ENCODE assay signal across 1 cellular context in the genomic region with DNA sequence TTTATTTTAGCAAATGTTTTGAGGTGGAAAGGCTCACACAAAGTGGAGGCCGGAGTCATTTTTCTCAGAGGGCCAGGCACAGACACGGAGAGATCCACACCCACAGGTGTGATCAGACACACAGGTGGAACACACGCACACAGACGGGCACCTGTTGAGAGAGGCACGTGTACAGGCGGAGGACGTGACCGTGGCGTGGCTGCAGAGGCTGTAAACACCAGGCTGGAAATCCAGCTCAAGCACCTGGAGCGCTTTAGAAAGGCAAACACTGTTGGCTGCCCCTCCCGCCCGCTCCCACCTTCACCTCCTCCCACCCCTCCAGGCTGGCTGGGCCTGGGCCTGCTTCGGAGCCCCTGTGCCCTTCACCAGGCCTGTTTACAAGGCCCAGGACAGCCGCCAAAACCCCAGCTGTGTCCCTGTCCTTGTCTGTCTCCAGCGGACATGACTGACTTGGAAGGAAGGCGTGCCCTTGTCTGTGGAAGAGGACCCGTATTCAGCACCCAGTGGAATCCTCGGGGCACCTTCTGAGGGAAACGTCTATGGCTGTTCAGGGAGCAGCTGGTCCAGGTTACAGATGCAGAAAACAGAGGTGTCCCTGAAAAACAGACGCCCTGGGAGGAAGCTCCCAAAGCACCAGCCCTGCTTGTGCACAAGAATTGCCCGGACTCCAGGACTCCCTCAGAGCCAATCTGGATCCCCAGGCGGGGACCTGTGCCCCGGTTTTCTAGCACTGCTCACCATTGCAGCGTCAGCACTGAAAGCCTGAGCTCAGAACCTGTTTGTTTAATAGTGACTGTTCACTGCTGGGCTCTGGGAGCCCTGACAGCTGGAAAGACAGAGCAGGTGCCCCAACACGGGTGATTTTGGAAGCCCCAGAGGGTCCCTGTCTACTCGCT.
TF ChIP-seq lines count a peak whose summit lies in the region.

No MANE protein-coding gene starts in this region.

TF ChIP-seq in HepG2, 621 proteins besides CTCF, POLR2A, EP300 and RAD21 (continued from another document and continues in another):
- TF ChIP-seq, protein P1, sequence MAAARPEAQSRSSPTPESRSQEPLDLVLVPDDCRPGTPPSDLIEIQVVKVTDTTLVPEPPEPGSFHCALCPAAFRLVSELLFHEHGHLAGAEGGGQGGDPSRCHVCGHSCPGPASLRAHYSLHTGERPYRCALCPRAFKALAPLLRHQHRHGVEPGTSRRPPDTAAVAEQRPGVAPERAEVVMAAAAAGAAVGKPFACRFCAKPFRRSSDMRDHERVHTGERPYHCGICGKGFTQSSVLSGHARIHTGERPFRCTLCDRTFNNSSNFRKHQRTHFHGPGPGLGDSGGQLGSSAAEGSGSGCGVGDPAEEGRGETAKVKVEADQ (CRISPR knock-in tag; IDR thresholded peaks at IDR 0.05; ENCODE audit: borderline replicate concordance) = no peak
- no peak for TF ChIP-seq NFYC (CRISPR knock-in tag; IDR thresholded peaks at IDR 0.05)
- TF ChIP-seq POLR2G (IDR thresholded peaks at IDR 0.05; ENCODE audit: low read depth, low read length) = 0 out of 2 replicates have a peak, but pooled peaks have one; percentile 58
- no peak for TF ChIP-seq MYNN (CRISPR knock-in tag; IDR thresholded peaks at IDR 0.05; ENCODE audit: low read depth)
- no peak for TF ChIP-seq CHD4 (IDR thresholded peaks at IDR 0.05; ENCODE audit: borderline replicate concordance, low read length)
- no peak for TF ChIP-seq PLRG1 (conservative IDR thresholded peaks at IDR 0.05)
- TF ChIP-seq JUNB (CRISPR knock-in tag; IDR thresholded peaks at IDR 0.05; ENCODE audit: borderline replicate concordance) = no peak
- TF ChIP-seq JARID2 (CRISPR knock-in tag; IDR thresholded peaks at IDR 0.05; ENCODE audit: insufficient replicate concordance) = no peak
- peak; percentile 67; the same call in 1 of the 2 replicates for TF ChIP-seq PHF8 (CRISPR knock-in tag; IDR thresholded peaks at IDR 0.05)
- TF ChIP-seq, protein P2, sequence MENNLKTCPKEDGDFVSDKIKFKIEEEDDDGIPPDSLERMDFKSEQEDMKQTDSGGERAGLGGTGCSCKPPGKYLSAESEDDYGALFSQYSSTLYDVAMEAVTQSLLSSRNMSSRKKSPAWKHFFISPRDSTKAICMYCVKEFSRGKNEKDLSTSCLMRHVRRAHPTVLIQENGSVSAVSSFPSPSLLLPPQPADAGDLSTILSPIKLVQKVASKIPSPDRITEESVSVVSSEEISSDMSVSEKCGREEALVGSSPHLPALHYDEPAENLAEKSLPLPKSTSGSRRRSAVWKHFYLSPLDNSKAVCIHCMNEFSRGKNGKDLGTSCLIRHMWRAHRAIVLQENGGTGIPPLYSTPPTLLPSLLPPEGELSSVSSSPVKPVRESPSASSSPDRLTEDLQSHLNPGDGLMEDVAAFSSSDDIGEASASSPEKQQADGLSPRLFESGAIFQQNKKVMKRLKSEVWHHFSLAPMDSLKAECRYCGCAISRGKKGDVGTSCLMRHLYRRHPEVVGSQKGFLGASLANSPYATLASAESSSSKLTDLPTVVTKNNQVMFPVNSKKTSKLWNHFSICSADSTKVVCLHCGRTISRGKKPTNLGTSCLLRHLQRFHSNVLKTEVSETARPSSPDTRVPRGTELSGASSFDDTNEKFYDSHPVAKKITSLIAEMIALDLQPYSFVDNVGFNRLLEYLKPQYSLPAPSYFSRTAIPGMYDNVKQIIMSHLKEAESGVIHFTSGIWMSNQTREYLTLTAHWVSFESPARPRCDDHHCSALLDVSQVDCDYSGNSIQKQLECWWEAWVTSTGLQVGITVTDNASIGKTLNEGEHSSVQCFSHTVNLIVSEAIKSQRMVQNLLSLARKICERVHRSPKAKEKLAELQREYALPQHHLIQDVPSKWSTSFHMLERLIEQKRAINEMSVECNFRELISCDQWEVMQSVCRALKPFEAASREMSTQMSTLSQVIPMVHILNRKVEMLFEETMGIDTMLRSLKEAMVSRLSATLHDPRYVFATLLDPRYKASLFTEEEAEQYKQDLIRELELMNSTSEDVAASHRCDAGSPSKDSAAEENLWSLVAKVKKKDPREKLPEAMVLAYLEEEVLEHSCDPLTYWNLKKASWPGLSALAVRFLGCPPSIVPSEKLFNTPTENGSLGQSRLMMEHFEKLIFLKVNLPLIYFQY (CRISPR knock-in tag; IDR thresholded peaks at IDR 0.05; ENCODE audit: borderline replicate concordance) = no peak
- no peak for TF ChIP-seq ZNF790 (CRISPR knock-in tag; IDR thresholded peaks at IDR 0.05; ENCODE audit: borderline replicate concordance)
- no peak for TF ChIP-seq ZEB1 (IDR thresholded peaks at IDR 0.05; ENCODE audit: insufficient replicate concordance, low read depth)
- no peak for TF ChIP-seq HMGA1 (CRISPR knock-in tag; conservative IDR thresholded peaks at IDR 0.05)
- TF ChIP-seq, protein P3, sequence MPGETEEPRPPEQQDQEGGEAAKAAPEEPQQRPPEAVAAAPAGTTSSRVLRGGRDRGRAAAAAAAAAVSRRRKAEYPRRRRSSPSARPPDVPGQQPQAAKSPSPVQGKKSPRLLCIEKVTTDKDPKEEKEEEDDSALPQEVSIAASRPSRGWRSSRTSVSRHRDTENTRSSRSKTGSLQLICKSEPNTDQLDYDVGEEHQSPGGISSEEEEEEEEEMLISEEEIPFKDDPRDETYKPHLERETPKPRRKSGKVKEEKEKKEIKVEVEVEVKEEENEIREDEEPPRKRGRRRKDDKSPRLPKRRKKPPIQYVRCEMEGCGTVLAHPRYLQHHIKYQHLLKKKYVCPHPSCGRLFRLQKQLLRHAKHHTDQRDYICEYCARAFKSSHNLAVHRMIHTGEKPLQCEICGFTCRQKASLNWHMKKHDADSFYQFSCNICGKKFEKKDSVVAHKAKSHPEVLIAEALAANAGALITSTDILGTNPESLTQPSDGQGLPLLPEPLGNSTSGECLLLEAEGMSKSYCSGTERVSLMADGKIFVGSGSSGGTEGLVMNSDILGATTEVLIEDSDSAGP (CRISPR knock-in tag; IDR thresholded peaks at IDR 0.05; ENCODE audit: borderline replicate concordance) = no peak
- TF ChIP-seq, protein P4, sequence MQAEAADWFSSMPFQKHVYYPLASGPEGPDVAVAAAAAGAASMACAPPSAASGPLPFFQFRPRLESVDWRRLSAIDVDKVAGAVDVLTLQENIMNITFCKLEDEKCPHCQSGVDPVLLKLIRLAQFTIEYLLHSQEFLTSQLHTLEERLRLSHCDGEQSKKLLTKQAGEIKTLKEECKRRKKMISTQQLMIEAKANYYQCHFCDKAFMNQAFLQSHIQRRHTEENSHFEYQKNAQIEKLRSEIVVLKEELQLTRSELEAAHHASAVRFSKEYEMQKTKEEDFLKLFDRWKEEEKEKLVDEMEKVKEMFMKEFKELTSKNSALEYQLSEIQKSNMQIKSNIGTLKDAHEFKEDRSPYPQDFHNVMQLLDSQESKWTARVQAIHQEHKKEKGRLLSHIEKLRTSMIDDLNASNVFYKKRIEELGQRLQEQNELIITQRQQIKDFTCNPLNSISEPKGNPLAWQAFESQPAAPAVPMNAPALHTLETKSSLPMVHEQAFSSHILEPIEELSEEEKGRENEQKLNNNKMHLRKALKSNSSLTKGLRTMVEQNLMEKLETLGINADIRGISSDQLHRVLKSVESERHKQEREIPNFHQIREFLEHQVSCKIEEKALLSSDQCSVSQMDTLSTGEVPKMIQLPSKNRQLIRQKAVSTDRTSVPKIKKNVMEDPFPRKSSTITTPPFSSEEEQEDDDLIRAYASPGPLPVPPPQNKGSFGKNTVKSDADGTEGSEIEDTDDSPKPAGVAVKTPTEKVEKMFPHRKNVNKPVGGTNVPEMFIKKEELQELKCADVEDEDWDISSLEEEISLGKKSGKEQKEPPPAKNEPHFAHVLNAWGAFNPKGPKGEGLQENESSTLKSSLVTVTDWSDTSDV (CRISPR knock-in tag; IDR thresholded peaks at IDR 0.05) = 0 out of 2 replicates have a peak, but pooled peaks have one; percentile 25
- no peak for TF ChIP-seq CHCHD3 (CRISPR knock-in tag; IDR thresholded peaks at IDR 0.05)
- no peak for TF ChIP-seq EHMT2 (IDR thresholded peaks at IDR 0.05; ENCODE audit: borderline replicate concordance, low read depth, low read length)
- TF ChIP-seq ZNF207 (IDR thresholded peaks at IDR 0.05; ENCODE audit: borderline replicate concordance) = no peak
- no peak for TF ChIP-seq ZNF569 (CRISPR knock-in tag; IDR thresholded peaks at IDR 0.05; ENCODE audit: borderline replicate concordance)
- TF ChIP-seq, protein P5, sequence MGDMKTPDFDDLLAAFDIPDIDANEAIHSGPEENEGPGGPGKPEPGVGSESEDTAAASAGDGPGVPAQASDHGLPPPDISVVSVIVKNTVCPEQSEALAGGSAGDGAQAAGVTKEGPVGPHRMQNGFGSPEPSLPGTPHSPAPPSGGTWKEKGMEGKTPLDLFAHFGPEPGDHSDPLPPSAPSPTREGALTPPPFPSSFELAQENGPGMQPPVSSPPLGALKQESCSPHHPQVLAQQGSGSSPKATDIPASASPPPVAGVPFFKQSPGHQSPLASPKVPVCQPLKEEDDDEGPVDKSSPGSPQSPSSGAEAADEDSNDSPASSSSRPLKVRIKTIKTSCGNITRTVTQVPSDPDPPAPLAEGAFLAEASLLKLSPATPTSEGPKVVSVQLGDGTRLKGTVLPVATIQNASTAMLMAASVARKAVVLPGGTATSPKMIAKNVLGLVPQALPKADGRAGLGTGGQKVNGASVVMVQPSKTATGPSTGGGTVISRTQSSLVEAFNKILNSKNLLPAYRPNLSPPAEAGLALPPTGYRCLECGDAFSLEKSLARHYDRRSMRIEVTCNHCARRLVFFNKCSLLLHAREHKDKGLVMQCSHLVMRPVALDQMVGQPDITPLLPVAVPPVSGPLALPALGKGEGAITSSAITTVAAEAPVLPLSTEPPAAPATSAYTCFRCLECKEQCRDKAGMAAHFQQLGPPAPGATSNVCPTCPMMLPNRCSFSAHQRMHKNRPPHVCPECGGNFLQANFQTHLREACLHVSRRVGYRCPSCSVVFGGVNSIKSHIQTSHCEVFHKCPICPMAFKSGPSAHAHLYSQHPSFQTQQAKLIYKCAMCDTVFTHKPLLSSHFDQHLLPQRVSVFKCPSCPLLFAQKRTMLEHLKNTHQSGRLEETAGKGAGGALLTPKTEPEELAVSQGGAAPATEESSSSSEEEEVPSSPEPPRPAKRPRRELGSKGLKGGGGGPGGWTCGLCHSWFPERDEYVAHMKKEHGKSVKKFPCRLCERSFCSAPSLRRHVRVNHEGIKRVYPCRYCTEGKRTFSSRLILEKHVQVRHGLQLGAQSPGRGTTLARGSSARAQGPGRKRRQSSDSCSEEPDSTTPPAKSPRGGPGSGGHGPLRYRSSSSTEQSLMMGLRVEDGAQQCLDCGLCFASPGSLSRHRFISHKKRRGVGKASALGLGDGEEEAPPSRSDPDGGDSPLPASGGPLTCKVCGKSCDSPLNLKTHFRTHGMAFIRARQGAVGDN (CRISPR knock-in tag; IDR thresholded peaks at IDR 0.05) = peak; percentile 78
- TF ChIP-seq, protein P6, sequence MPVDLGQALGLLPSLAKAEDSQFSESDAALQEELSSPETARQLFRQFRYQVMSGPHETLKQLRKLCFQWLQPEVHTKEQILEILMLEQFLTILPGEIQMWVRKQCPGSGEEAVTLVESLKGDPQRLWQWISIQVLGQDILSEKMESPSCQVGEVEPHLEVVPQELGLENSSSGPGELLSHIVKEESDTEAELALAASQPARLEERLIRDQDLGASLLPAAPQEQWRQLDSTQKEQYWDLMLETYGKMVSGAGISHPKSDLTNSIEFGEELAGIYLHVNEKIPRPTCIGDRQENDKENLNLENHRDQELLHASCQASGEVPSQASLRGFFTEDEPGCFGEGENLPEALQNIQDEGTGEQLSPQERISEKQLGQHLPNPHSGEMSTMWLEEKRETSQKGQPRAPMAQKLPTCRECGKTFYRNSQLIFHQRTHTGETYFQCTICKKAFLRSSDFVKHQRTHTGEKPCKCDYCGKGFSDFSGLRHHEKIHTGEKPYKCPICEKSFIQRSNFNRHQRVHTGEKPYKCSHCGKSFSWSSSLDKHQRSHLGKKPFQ (CRISPR knock-in tag; IDR thresholded peaks at IDR 0.05; ENCODE audit: insufficient replicate concordance) = peak; percentile 94
- TF ChIP-seq, protein P7, sequence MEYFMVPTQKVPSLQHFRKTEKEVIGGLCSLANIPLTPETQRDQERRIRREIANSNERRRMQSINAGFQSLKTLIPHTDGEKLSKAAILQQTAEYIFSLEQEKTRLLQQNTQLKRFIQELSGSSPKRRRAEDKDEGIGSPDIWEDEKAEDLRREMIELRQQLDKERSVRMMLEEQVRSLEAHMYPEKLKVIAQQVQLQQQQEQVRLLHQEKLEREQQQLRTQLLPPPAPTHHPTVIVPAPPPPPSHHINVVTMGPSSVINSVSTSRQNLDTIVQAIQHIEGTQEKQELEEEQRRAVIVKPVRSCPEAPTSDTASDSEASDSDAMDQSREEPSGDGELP (IDR thresholded peaks at IDR 0.05; ENCODE audit: borderline replicate concordance, low read depth) = peak; percentile 63; the same call in 1 of the 2 replicates
- peak; percentile 31; the same call in 1 of the 2 replicates for TF ChIP-seq ZC3H4 (CRISPR knock-in tag; IDR thresholded peaks at IDR 0.05; ENCODE audit: borderline replicate concordance)
- TF ChIP-seq JDP2 (CRISPR knock-in tag; IDR thresholded peaks at IDR 0.05; ENCODE audit: borderline replicate concordance) = no peak
- TF ChIP-seq, protein P8, sequence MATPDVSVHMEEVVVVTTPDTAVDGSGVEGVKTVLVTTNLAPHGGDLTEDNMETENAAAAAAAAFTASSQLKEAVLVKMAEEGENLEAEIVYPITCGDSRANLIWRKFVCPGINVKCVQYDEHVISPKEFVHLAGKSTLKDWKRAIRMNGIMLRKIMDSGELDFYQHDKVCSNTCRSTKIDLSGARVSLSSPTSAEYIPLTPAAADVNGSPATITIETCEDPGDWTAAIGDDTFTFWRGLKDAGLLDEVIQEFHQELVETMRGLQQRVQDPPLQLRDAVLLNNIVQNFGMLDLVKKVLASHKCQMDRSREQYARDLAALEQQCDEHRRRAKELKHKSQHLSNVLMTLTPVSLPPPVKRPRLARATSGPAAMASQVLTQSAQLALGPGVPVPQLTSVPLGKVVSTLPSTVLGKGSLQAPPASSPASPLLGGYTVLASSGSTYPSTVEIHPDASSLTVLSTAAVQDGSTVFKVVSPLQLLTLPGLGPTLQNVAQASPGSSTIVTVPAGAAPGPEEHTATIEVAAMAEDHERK (CRISPR knock-in tag; IDR thresholded peaks at IDR 0.05; ENCODE audit: low read depth) = no peak
- TF ChIP-seq, protein P9, sequence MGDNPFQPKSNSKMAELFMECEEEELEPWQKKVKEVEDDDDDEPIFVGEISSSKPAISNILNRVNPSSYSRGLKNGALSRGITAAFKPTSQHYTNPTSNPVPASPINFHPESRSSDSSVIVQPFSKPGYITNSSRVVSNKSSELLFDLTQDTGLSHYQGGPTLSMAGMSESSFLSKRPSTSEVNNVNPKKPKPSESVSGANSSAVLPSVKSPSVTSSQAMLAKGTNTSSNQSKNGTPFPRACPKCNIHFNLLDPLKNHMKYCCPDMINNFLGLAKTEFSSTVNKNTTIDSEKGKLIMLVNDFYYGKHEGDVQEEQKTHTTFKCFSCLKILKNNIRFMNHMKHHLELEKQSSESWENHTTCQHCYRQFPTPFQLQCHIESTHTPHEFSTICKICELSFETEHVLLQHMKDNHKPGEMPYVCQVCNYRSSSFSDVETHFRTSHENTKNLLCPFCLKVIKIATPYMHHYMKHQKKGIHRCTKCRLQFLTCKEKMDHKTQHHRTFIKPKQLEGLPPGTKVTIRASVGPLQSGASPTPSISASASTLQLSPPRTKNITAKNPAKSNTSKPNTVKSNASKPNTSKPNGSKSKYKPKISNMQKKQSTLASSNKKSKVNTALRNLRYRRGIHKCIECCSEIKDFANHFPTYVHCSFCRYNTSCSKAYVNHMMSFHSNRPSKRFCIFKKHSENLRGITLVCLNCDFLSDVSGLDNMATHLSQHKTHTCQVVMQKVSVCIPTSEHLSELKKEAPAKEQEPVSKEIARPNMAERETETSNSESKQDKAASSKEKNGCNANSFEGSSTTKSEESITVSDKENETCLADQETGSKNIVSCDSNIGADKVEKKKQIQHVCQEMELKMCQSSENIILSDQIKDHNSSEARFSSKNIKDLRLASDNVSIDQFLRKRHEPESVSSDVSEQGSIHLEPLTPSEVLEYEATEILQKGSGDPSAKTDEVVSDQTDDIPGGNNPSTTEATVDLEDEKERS (CRISPR knock-in tag; IDR thresholded peaks at IDR 0.05) = no peak; the same call in 1 of the 2 replicates
- peak; percentile 27; the same call in 1 of the 2 replicates for TF ChIP-seq FOSL1 (CRISPR knock-in tag; IDR thresholded peaks at IDR 0.05; ENCODE audit: borderline replicate concordance)
- TF ChIP-seq ATF7-NPFF (CRISPR knock-in tag; IDR thresholded peaks at IDR 0.05; ENCODE audit: low read depth) = no peak; the same call in 1 of the 2 replicates
- no peak for TF ChIP-seq SRSF1 (optimal IDR thresholded peaks at IDR 0.05; ENCODE audit: low read depth, low read length)
